Comparison of ENCODE assay signal across 28 cellular contexts in genomic region chr22:41357191-41357590, GRCh38.
"Had no signal": no experiment of that assay in that cellular context is flagged by ENCODE, and none has a peak within 500 bp of the region (broad histone marks: within the 10 kb centered on the region; RNA-seq: fewer than 3 reads in every experiment).

No MANE protein-coding gene starts in this region.

- H3K9me3 Mint-ChIP-seq: naive thymus-derived CD4-positive, alpha-beta T cell; natural killer cell; nephron; neural progenitor cell; stimulated activated naive B cell treated with anti-CD40 and anti-IgM and Interleukin-4, amounts not matched to agents 10 μg/mL and 1 μg/mL and 100 μg/mL, for 72 hours; stimulated activated naive CD8-positive, alpha-beta T cell treated with anti-CD3 and anti-CD28 coated beads, Interleukin-15, Interleukin-2, amounts not matched to agents 100 ng/mL and 50 ng/mL, for 24 hours; type B pancreatic cell had no signal

- H3K4me1 Mint-ChIP-seq: naive thymus-derived CD4-positive, alpha-beta T cell; natural killer cell; stimulated activated naive B cell treated with anti-CD40 and anti-IgM and Interleukin-4, amounts not matched to agents 10 μg/mL and 1 μg/mL and 100 μg/mL, for 72 hours had no signal

- H3K4me3 ChIP-seq: neural progenitor cell, ovary, psoas muscle, right lobe of liver, sigmoid colon, suprapubic skin, testis, tibial artery, transverse colon, upper lobe of right lung, uterus had no signal

- H3K9me3 ChIP-seq: ovary, psoas muscle, right lobe of liver, sigmoid colon, suprapubic skin, testis, tibial artery, transverse colon, upper lobe of right lung, uterus had no signal

- FAIRE-seq: small intestine had no signal

- H3K27me3 Mint-ChIP-seq: naive thymus-derived CD4-positive, alpha-beta T cell; progenitor cell of endocrine pancreas; stimulated activated naive B cell treated with anti-CD40 and anti-IgM and Interleukin-4, amounts not matched to agents 10 μg/mL and 1 μg/mL and 100 μg/mL, for 72 hours; stimulated activated naive CD8-positive, alpha-beta T cell treated with anti-CD3 and anti-CD28 coated beads, Interleukin-15, Interleukin-2, amounts not matched to agents 100 ng/mL and 50 ng/mL, for 24 hours; type B pancreatic cell had no signal

- H2AFZ ChIP-seq: neural progenitor cell, parathyroid adenoma had no signal

- H3K9ac ChIP-seq: neural progenitor cell, parathyroid adenoma had no signal

- H3K27ac Mint-ChIP-seq: naive thymus-derived CD4-positive, alpha-beta T cell; natural killer cell; nephron; neural progenitor cell; stimulated activated naive B cell treated with anti-CD40 and anti-IgM and Interleukin-4, amounts not matched to agents 10 μg/mL and 1 μg/mL and 100 μg/mL, for 72 hours; stimulated activated naive CD8-positive, alpha-beta T cell treated with anti-CD3 and anti-CD28 coated beads, Interleukin-15, Interleukin-2, amounts not matched to agents 100 ng/mL and 50 ng/mL, for 24 hours; type B pancreatic cell had no signal

- H3K4me2 ChIP-seq: neural progenitor cell had no signal

- DNase-seq: naive thymus-derived CD4-positive, alpha-beta T cell; natural killer cell; occipital lobe; ovary; posterior cingulate gyrus; psoas muscle; right cardiac atrium; right lobe of liver; sigmoid colon; small intestine; stimulated activated CD4-positive, alpha-beta T cell treated with anti-CD3 and anti-CD28 coated beads, Interleukin-1b, Interleukin-23, amount 100 ng/mL, for 48 hours; stimulated activated CD4-positive, alpha-beta T cell treated with anti-CD3 and anti-CD28 coated beads, Interleukin-4, amount 100 ng/mL, for 1 hour; stimulated activated CD4-positive, alpha-beta T cell treated with anti-CD3 and anti-CD28 coated beads, Interleukin-4, amount 100 ng/mL, for 4 hours; stimulated activated CD8-positive, alpha-beta memory T cell treated with anti-CD3 and anti-CD28 coated beads, Interleukin-4, amount 100 ng/mL, for 48 hours; stimulated activated naive B cell treated with anti-CD40 and anti-IgM and Interleukin-4, amounts not matched to agents 10 μg/mL and 1 μg/mL and 100 μg/mL, for 72 hours; substantia nigra; testis; tibial artery; transverse colon; upper lobe of right lung; uterus had no signal

- H3K4me3 Mint-ChIP-seq: naive thymus-derived CD4-positive, alpha-beta T cell; natural killer cell; nephron; neural progenitor cell; stimulated activated naive B cell treated with anti-CD40 and anti-IgM and Interleukin-4, amounts not matched to agents 10 μg/mL and 1 μg/mL and 100 μg/mL, for 72 hours; stimulated activated naive CD8-positive, alpha-beta T cell treated with anti-CD3 and anti-CD28 coated beads, Interleukin-15, Interleukin-2, amounts not matched to agents 100 ng/mL and 50 ng/mL, for 24 hours; type B pancreatic cell had no signal

- H3K36me3 ChIP-seq: neural progenitor cell, ovary, uterus had no signal

- H3K4me1 ChIP-seq: parathyroid adenoma, psoas muscle, sigmoid colon, suprapubic skin, testis, tibial artery, transverse colon, upper lobe of right lung, uterus had no signal

- H3K27ac ChIP-seq: neural progenitor cell, ovary, parathyroid adenoma, psoas muscle, right lobe of liver, sigmoid colon, suprapubic skin, testis, tibial artery, transverse colon, upper lobe of right lung, uterus had no signal

- H3K27me3 ChIP-seq: neural progenitor cell, ovary, right lobe of liver, sigmoid colon, suprapubic skin, testis, tibial artery, transverse colon, upper lobe of right lung, uterus had no signal

- H3K79me2 ChIP-seq: parathyroid adenoma had no signal

- H3K36me3 Mint-ChIP-seq: natural killer cell had no signal

- ATAC-seq: naive thymus-derived CD4-positive, alpha-beta T cell; natural killer cell; psoas muscle; right cardiac atrium; right lobe of liver; stimulated activated naive B cell treated with anti-CD40 and anti-IgM and Interleukin-4, amounts not matched to agents 10 μg/mL and 1 μg/mL and 100 μg/mL, for 72 hours; upper lobe of right lung had no signal
